ENCODE assay signal across 20 cellular contexts in genomic region chr2:216169087-216169486, GRCh38. TPM values are rescaled to one million over a fixed set of nuclear protein-coding genes. Genes with fewer than 3 reads are reported as not detected.
A peak's percentile ranks its signal among the peaks of the same experiment; 100 is the strongest.
DNase-seq lines count a peak whose midpoint lies in the region; ATAC-seq and TF ChIP-seq lines count a peak whose summit lies in the region.
"Had no signal": no experiment of that assay in that cellular context is flagged by ENCODE, and none has a peak within 500 bp of the region (broad histone marks: within the 10 kb centered on the region; RNA-seq: fewer than 3 reads in every experiment).

No MANE protein-coding gene starts in this region.

- no peak overlapping the region for H3K4me3 ChIP-seq in PC-9

- POLR2A ChIA-PET in PC-9 (lab: Charles Lee; ENCODE audit: unreplicated experiment): no interaction called here

- intact Hi-C loops in dendritic cell treated with granulocyte-macrophage colony-stimulating factor and Interleukin-4, amounts not matched to agents 40 ng/mL and 50 ng/mL, for 4 days (cut with micrococcal nuclease): no loop called here
- intact Hi-C loops in PC-9 (cut with micrococcal nuclease; ENCODE audit: unreplicated experiment): no loop called here

- 0 out of 2 replicates have a peak, but pooled peaks cover 6% of the 10 kb centered on the region for H3K79me2 ChIP-seq in PC-9 (ENCODE audit: low read depth)

- no peaks in the 10 kb centered on the region for H3K4me1 ChIP-seq in PC-9 (replicated peaks; ENCODE audit: insufficient read depth)

- H3K27me3 ChIP-seq in PC-9 (ENCODE audit: insufficient read depth, low read depth): no peaks in the 10 kb centered on the region

- H3K9me3 Mint-ChIP-seq in stimulated activated naive CD8-positive, alpha-beta T cell treated with anti-CD3 and anti-CD28 coated beads, Interleukin-15, Interleukin-2, amounts not matched to agents 100 ng/mL and 50 ng/mL, for 24 hours: no peaks in the 10 kb centered on the region
- no peaks in the 10 kb centered on the region for H3K9me3 Mint-ChIP-seq in dendritic cell treated with granulocyte-macrophage colony-stimulating factor and Interleukin-4, amounts not matched to agents 40 ng/mL and 50 ng/mL, for 4 days
- H3K9me3 Mint-ChIP-seq in stimulated activated naive B cell treated with anti-CD40 and anti-IgM and Interleukin-4, amounts not matched to agents 10 μg/mL and 1 μg/mL and 100 μg/mL, for 72 hours: no peaks in the 10 kb centered on the region
- H3K9me3 Mint-ChIP-seq: H9 had no signal

- H3K9me2 ChIP-seq in PC-9 (ENCODE audit: insufficient read depth): no peaks in the 10 kb centered on the region
- H3K9me2 ChIP-seq: SK-N-SH had no signal

- TF ChIP-seq CTCF in PC-9 (conservative IDR thresholded peaks at IDR 0.05): no peak

- H3K27ac Mint-ChIP-seq in stimulated activated naive CD8-positive, alpha-beta T cell treated with anti-CD3 and anti-CD28 coated beads, Interleukin-15, Interleukin-2, amounts not matched to agents 100 ng/mL and 50 ng/mL, for 24 hours: peak overlapping the region; percentile 5
- H3K27ac Mint-ChIP-seq in dendritic cell treated with granulocyte-macrophage colony-stimulating factor and Interleukin-4, amounts not matched to agents 40 ng/mL and 50 ng/mL, for 4 days: peak overlapping the region; percentile 58
- peak overlapping the region; percentile 63 for H3K27ac Mint-ChIP-seq in stimulated activated naive B cell treated with anti-CD40 and anti-IgM and Interleukin-4, amounts not matched to agents 10 μg/mL and 1 μg/mL and 100 μg/mL, for 72 hours

- peaks cover 21% of the 10 kb centered on the region for H3K36me3 ChIP-seq in PC-9 (ENCODE audit: low read depth)

- H3K9me3 ChIP-seq in PC-9 (ENCODE audit: insufficient read depth, low read depth): no peaks in the 10 kb centered on the region
- H3K9me3 ChIP-seq: SK-N-SH had no signal

- no peak for ATAC-seq in stimulated activated naive CD8-positive, alpha-beta T cell treated with anti-CD3 and anti-CD28 coated beads, Interleukin-15, Interleukin-2, amounts not matched to agents 100 U/mL and 50 U/mL, for 24 hours
- no peak for ATAC-seq in stimulated activated naive B cell treated with anti-CD40 and anti-IgM and Interleukin-4, amounts not matched to agents 10 μg/mL and 1 μg/mL and 100 μg/mL, for 72 hours (replicated peaks)
- ATAC-seq in HG03095 (IDR thresholded peaks at IDR 0.05; ENCODE audit: unreplicated experiment): no peak

- DNase-seq in DMS 273 (lab: John Stamatoyannopoulos, UW; ENCODE audit: unreplicated experiment): peak; percentile 13
- no peak for DNase-seq in DMS 273 treated with DMSO at 0.1 percent for 48 hours (lab: John Stamatoyannopoulos, UW)
- no peak for DNase-seq in stimulated activated naive CD8-positive, alpha-beta T cell treated with anti-CD3 and anti-CD28 coated beads, Interleukin-15, Interleukin-2, amounts not matched to agents 100 U/mL and 50 U/mL, for 24 hours
- DNase-seq in stimulated activated naive B cell treated with anti-CD40 and anti-IgM and Interleukin-4, amounts not matched to agents 10 μg/mL and 1 μg/mL and 100 μg/mL, for 72 hours: no peak
- DNase-seq in PC-9: no peak
- DNase-seq: AML-193; DND-41; H9; KBM-7; NCI-H1105; NCI-H1694; NCI-H510A; NK-92 treated with Interleukin-12 subunit alpha and Interleukin-12 subunit beta, amount 100 ng/mL, for 24 hours; SHP77; SK-N-SH had no signal

- peaks cover 8% of the 10 kb centered on the region; the same call in 1 of the 2 replicates for H3F3A ChIP-seq in PC-9 (ENCODE audit: insufficient read depth, low read depth)

- H2AFZ ChIP-seq in PC-9: no peak overlapping the region

- no peak overlapping the region for H3K4me3 Mint-ChIP-seq in stimulated activated naive CD8-positive, alpha-beta T cell treated with anti-CD3 and anti-CD28 coated beads, Interleukin-15, Interleukin-2, amounts not matched to agents 100 ng/mL and 50 ng/mL, for 24 hours
- no peak overlapping the region for H3K4me3 Mint-ChIP-seq in dendritic cell treated with granulocyte-macrophage colony-stimulating factor and Interleukin-4, amounts not matched to agents 40 ng/mL and 50 ng/mL, for 4 days
- H3K4me3 Mint-ChIP-seq in stimulated activated naive B cell treated with anti-CD40 and anti-IgM and Interleukin-4, amounts not matched to agents 10 μg/mL and 1 μg/mL and 100 μg/mL, for 72 hours: no peak overlapping the region
- H3K4me3 Mint-ChIP-seq: H9 had no signal

- H4K20me1 ChIP-seq in PC-9 (ENCODE audit: insufficient read depth): no peaks in the 10 kb centered on the region; the same call in 1 of the 2 replicates

- peaks cover 93% of the 10 kb centered on the region for H3K36me3 Mint-ChIP-seq in stimulated activated naive CD8-positive, alpha-beta T cell treated with anti-CD3 and anti-CD28 coated beads, Interleukin-15, Interleukin-2, amounts not matched to agents 100 ng/mL and 50 ng/mL, for 24 hours (ENCODE audit: low read depth)
- H3K36me3 Mint-ChIP-seq in dendritic cell treated with granulocyte-macrophage colony-stimulating factor and Interleukin-4, amounts not matched to agents 40 ng/mL and 50 ng/mL, for 4 days (ENCODE audit: low read depth): peaks cover 78% of the 10 kb centered on the region
- H3K36me3 Mint-ChIP-seq in stimulated activated naive B cell treated with anti-CD40 and anti-IgM and Interleukin-4, amounts not matched to agents 10 μg/mL and 1 μg/mL and 100 μg/mL, for 72 hours: peaks cover 39 to 54% of the 10 kb centered on the region in 2 donors

- no peaks in the 10 kb centered on the region for H3K27me3 Mint-ChIP-seq in stimulated activated naive CD8-positive, alpha-beta T cell treated with anti-CD3 and anti-CD28 coated beads, Interleukin-15, Interleukin-2, amounts not matched to agents 100 ng/mL and 50 ng/mL, for 24 hours
- H3K27me3 Mint-ChIP-seq in dendritic cell treated with granulocyte-macrophage colony-stimulating factor and Interleukin-4, amounts not matched to agents 40 ng/mL and 50 ng/mL, for 4 days: no peaks in the 10 kb centered on the region
- H3K27me3 Mint-ChIP-seq in stimulated activated naive B cell treated with anti-CD40 and anti-IgM and Interleukin-4, amounts not matched to agents 10 μg/mL and 1 μg/mL and 100 μg/mL, for 72 hours: no peaks in the 10 kb centered on the region

- no peak overlapping the region for H3K27ac ChIP-seq in PC-9
- H3K27ac ChIP-seq: 22Rv1, C4-2B had no signal

- H3K4me1 Mint-ChIP-seq in stimulated activated naive CD8-positive, alpha-beta T cell treated with anti-CD3 and anti-CD28 coated beads, Interleukin-15, Interleukin-2, amounts not matched to agents 100 ng/mL and 50 ng/mL, for 24 hours (ENCODE audit: low read depth): peaks cover 72% of the 10 kb centered on the region
- peaks cover 23% of the 10 kb centered on the region for H3K4me1 Mint-ChIP-seq in dendritic cell treated with granulocyte-macrophage colony-stimulating factor and Interleukin-4, amounts not matched to agents 40 ng/mL and 50 ng/mL, for 4 days (ENCODE audit: low read depth)
- peaks cover 8 to 15% of the 10 kb centered on the region in 2 donors for H3K4me1 Mint-ChIP-seq in stimulated activated naive B cell treated with anti-CD40 and anti-IgM and Interleukin-4, amounts not matched to agents 10 μg/mL and 1 μg/mL and 100 μg/mL, for 72 hours

- no TSS peak for BruUV-seq in PC-9 (replicated peaks; lab: Mats Ljungman, UMichigan)

- CTCF ChIA-PET in PC-9 (lab: Charles Lee): no interaction called here

- no peak overlapping the region for H3K4me2 ChIP-seq in PC-9
- H3K4me2 ChIP-seq: SK-N-SH had no signal

RNA-seq across cellular contexts. Expression of gene XRCC5, which starts 59.9 kb away (rescaled TPM):
- 242 and 275 TPM in 2 replicates for total RNA-seq in PC-9 (2021)

Comparison
In these comparisons a context has a peak if more than half of its experiments do, and no peak if none do; other contexts are left out.
1. H3K27ac Mint-ChIP-seq: peak in every context shown above with its lines; median percentile 63 in stimulated activated naive B cell treated with anti-CD40 and anti-IgM and Interleukin-4, amounts not matched to agents 10 μg/mL and 1 μg/mL and 100 μg/mL, for 72 hours; 58 in dendritic cell treated with granulocyte-macrophage colony-stimulating factor and Interleukin-4, amounts not matched to agents 40 ng/mL and 50 ng/mL, for 4 days; 5 in stimulated activated naive CD8-positive, alpha-beta T cell treated with anti-CD3 and anti-CD28 coated beads, Interleukin-15, Interleukin-2, amounts not matched to agents 100 ng/mL and 50 ng/mL, for 24 hours.